Comparison of ENCODE assay signal across 11 cellular contexts in genomic region chr16:58695368-58695767, GRCh38.
"Had no signal": no experiment of that assay in that cellular context is flagged by ENCODE, and none has a peak within 500 bp of the region (broad histone marks: within the 10 kb centered on the region; RNA-seq: fewer than 3 reads in every experiment).

No MANE protein-coding gene starts in this region.

- H3K27ac ChIP-seq: GM23248 had no signal

- H3K4me1 ChIP-seq: HAP-1 had no signal

- DNase-seq: GM23248, GOT3, H7, H9, HCEC 1CT, HFFc6 had no signal

- H3K4me2 ChIP-seq: GM23338 had no signal

- ATAC-seq: GM23338, HCT116 had no signal

- FAIRE-seq: H1, H54 had no signal

- H3K4me3 ChIP-seq: GM23248, GM23338, HAP-1 had no signal

- H3K9ac ChIP-seq: GM23248 had no signal

- H3K9me3 ChIP-seq: HAP-1 had no signal

- H2AFZ ChIP-seq: GM23248, GM23338 had no signal

- H3K36me3 ChIP-seq: HAP-1 had no signal
